ENCODE assay signal across 8 cellular contexts in genomic region chr2:39127973-39128372, GRCh38. TPM values are rescaled to one million over a fixed set of nuclear protein-coding genes. Genes with fewer than 3 reads are reported as not detected.
DNase-seq lines count a peak whose midpoint lies in the region; ATAC-seq and TF ChIP-seq lines count a peak whose summit lies in the region.

No MANE protein-coding gene starts in this region.

- H2BK12ac ChIP-seq in trophoblast cell (ENCODE audit: low read length) = no peak overlapping the region

- no peak overlapping the region for H3K4me2 ChIP-seq in trophoblast cell (ENCODE audit: low read length)

- no CpG with 5 or more reads among the region's 1 CpG for WGBS in trophoblast cell (ENCODE audit: extremely low coverage, insufficient coverage, insufficient read length)

- H3K18ac ChIP-seq in trophoblast cell (ENCODE audit: low read length) = no peak overlapping the region

- peaks cover 3% of the 10 kb centered on the region for H3K79me2 ChIP-seq in trophoblast cell (ENCODE audit: control insufficient read depth, insufficient read depth, low read length, poor library complexity)

- H3K23ac ChIP-seq in trophoblast cell (ENCODE audit: low read length) = no peak overlapping the region

- H4K8ac ChIP-seq in trophoblast cell (ENCODE audit: low read depth, low read length) = no peak overlapping the region

- peaks cover 6% of the 10 kb centered on the region for H3K79me1 ChIP-seq in trophoblast cell (ENCODE audit: low read length)

- H3K27ac ChIP-seq in trophoblast cell (ENCODE audit: low read depth, low read length) = no peak overlapping the region

- no peak overlapping the region for H3K14ac ChIP-seq in trophoblast cell (ENCODE audit: low read length)

- H3K4me3 ChIP-seq in fibroblast of mammary gland (ENCODE audit: control insufficient read depth, low read depth, low read length) (no peak overlapping the region), trophoblast cell (ENCODE audit: low read depth, low read length) (no peak overlapping the region)

- H2BK5ac ChIP-seq in trophoblast cell (ENCODE audit: low read depth, low read length, poor library complexity) = no peak overlapping the region

- no peak overlapping the region for H4K91ac ChIP-seq in trophoblast cell (ENCODE audit: low read depth, low read length)

- H2AK5ac ChIP-seq in trophoblast cell (ENCODE audit: low read length) = no peak overlapping the region

- DNase-seq in NK-92 treated with Interleukin-12 subunit alpha and Interleukin-12 subunit beta, amount 100 ng/mL, for 24 hours (lab: John Stamatoyannopoulos, UW) = peak; percentile 44
- no peak for DNase-seq in NK-92 (lab: John Stamatoyannopoulos, UW; ENCODE audit: unreplicated experiment)
- DNase-seq in fibroblast of mammary gland (ENCODE audit: low read depth) = peak; percentile 63
- no peak for DNase-seq in SHP77 (lab: John Stamatoyannopoulos, UW)
- no peak for DNase-seq in trophoblast cell
- no peak for DNase-seq in foreskin melanocyte

- peak; percentile 34 for ATAC-seq in HG03139 (IDR thresholded peaks at IDR 0.05; ENCODE audit: unreplicated experiment)
- ATAC-seq in activated CD4-positive, CD25-positive, alpha-beta regulatory T cell treated with anti-CD3 and anti-CD28 coated beads, Interleukin-2, amount 50 U/mL, for 24 hours = peak; percentile 39 to 42

- H3K4me1 ChIP-seq in trophoblast cell (ENCODE audit: control insufficient read depth in 1 of 2, insufficient read depth in 2 of 2, low read length in 2 of 2) = peaks cover 4 to 5% of the 10 kb centered on the region in 2 experiments

- no peak overlapping the region for H3K9ac ChIP-seq in trophoblast cell (ENCODE audit: low read length)

- H3K9me3 ChIP-seq in trophoblast cell (ENCODE audit: insufficient read depth, low read depth, low read length) = no peaks in the 10 kb centered on the region

- H4K12ac ChIP-seq in trophoblast cell (ENCODE audit: low read depth, low read length) = no peak overlapping the region

- H3K4ac ChIP-seq in trophoblast cell (ENCODE audit: low read depth, low read length) = no peak overlapping the region

- no peak overlapping the region for H2BK120ac ChIP-seq in trophoblast cell (ENCODE audit: insufficient read depth, low read length, poor library complexity)

- TF ChIP-seq CTCF in fibroblast of mammary gland (conservative IDR thresholded peaks at IDR 0.05; ENCODE audit: control insufficient read depth, insufficient read depth, low read depth, low read length) = no peak

- no peak overlapping the region for H2AFZ ChIP-seq in trophoblast cell (ENCODE audit: insufficient read depth, low read length, poor library complexity)

- H3K27me3 ChIP-seq in trophoblast cell (ENCODE audit: insufficient read depth, low read length) = no peaks in the 10 kb centered on the region

- no peaks in the 10 kb centered on the region for H3K36me3 ChIP-seq in trophoblast cell (ENCODE audit: control insufficient read depth in 1 of 2, insufficient read depth in 2 of 2, low read length in 2 of 2)

RNA-seq across cellular contexts. Expression of gene SOS1, which starts 7.1 kb away (rescaled TPM):
- 31.6 and 32.3 TPM in 2 replicates for polyA plus RNA-seq in trophoblast cell (2013)

Comparison
In these comparisons a context has a peak if more than half of its experiments do, and no peak if none do; other contexts are left out.
1. DNase-seq: peak in NK-92 treated with Interleukin-12 subunit alpha and Interleukin-12 subunit beta, amount 100 ng/mL, for 24 hours (single experiment) and fibroblast of mammary gland (single experiment); none in NK-92 (single experiment), SHP77 (0 of 2), trophoblast cell (0 of 2) and foreskin melanocyte (single experiment).